Comparison of ENCODE assay signal across 13 cellular contexts in the genomic region with DNA sequence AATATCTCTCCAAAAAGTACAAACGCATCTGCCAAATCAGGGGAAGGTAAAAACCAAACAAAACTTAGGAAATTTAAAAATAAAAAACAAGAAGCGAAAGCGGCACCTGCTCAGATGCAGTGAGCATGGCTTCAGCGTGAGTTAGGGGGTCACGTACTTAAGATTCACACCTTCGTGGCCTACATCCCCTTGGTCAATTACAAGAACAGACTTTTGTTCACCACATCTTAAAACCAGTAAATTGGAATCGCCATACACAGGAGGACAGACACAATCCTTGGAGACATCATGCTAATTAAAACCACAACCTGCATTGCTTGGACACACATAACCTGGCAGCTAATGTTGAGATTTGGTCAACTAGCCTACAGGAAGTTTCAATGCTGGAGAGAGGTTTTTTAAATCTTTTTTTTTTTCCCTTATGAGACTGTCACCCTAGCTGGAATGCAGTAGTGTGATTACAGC. TPM values are rescaled to one million over a fixed set of nuclear protein-coding genes. Genes with fewer than 3 reads are reported as not detected.
A peak's percentile ranks its signal among the peaks of the same experiment; 100 is the strongest.
DNase-seq lines count a peak whose midpoint lies in the region; ATAC-seq lines count a peak whose summit lies in the region.
"Had no signal": no experiment of that assay in that cellular context is flagged by ENCODE, and none has a peak within 500 bp of the region (broad histone marks: within the 10 kb centered on the region; RNA-seq: fewer than 3 reads in every experiment).

No MANE protein-coding gene starts in this region.

- H4K20me1 ChIP-seq in BLaER1, result no peaks in the 10 kb centered on the region

- H3K4me3 ChIP-seq in BLaER1, result no peak overlapping the region
- H3K4me3 ChIP-seq: A549 had no signal

- H3K4me1 ChIP-seq in BLaER1, result peaks cover 41% of the 10 kb centered on the region
- H3K4me1 ChIP-seq: A549 had no signal

- no peaks in the 10 kb centered on the region for H3K9me3 Mint-ChIP-seq in naive thymus-derived CD8-positive, alpha-beta T cell

- POLR2A ChIA-PET in naive thymus-derived CD8-positive, alpha-beta T cell (lab: Charles Lee), result no interaction called here

- H3K36me3 Mint-ChIP-seq in naive thymus-derived CD8-positive, alpha-beta T cell, result peaks cover 0 to 6% (median 0%) of the 10 kb centered on the region in 3 donors

- H3K27me3 ChIP-seq in BLaER1, result no peaks in the 10 kb centered on the region

- no peak overlapping the region for H3K27ac ChIP-seq in BLaER1
- H3K27ac ChIP-seq: A549 had no signal

- H3K4me2 ChIP-seq in BLaER1, result peak overlapping the region; percentile 32; the same call in 1 of the 2 replicates
- H3K4me2 ChIP-seq: A549 had no signal

- H3K4me3 Mint-ChIP-seq in naive thymus-derived CD8-positive, alpha-beta T cell, result peak overlapping the region in 1 of 10 donors; percentile 6

- H3K36me3 ChIP-seq in BLaER1, result no peaks in the 10 kb centered on the region

- DNase-seq in globus pallidus (ENCODE audit: low spot score), result no peak
- DNase-seq in naive thymus-derived CD8-positive, alpha-beta T cell, result no peak
- no peak for DNase-seq in NCI-H187 treated with DMSO at 0.1 percent for 48 hours (lab: John Stamatoyannopoulos, UW)
- DNase-seq: activated CD4-positive, alpha-beta T cell treated with anti-CD3 and anti-CD28 coated beads for 1 hour; activated gamma-delta T cell treated with Interleukin-2 at 50 U/mL for 16 hours; stimulated activated CD4-positive, alpha-beta T cell treated with anti-CD3 and anti-CD28 coated beads, Interleukin-2, amount 100 ng/mL, for 24 hours had no signal

- peak; percentile 52 for ATAC-seq in GM19395 (IDR thresholded peaks at IDR 0.05; ENCODE audit: unreplicated experiment)
- ATAC-seq in HG02870 (IDR thresholded peaks at IDR 0.05; ENCODE audit: unreplicated experiment), result peak; percentile 34
- peak; percentile 37 for ATAC-seq in HG03575 (IDR thresholded peaks at IDR 0.05; ENCODE audit: extremely low read depth, insufficient number of reproducible peaks, low FRiP score, unreplicated experiment)
- ATAC-seq in naive thymus-derived CD8-positive, alpha-beta T cell, result no peak
- ATAC-seq in GM18502 (IDR thresholded peaks at IDR 0.05; ENCODE audit: poor library complexity, unreplicated experiment), result no peak
- ATAC-seq: A549, Right ventricle myocardium inferior had no signal

- H3K27me3 Mint-ChIP-seq in naive thymus-derived CD8-positive, alpha-beta T cell, result peaks cover 0 to 10% (median 6%) of the 10 kb centered on the region in 5 donors

- H3K9ac ChIP-seq in BLaER1, result no peak overlapping the region

- peaks cover 0 to 49% (median 7%) of the 10 kb centered on the region in 4 donors for H3K4me1 Mint-ChIP-seq in naive thymus-derived CD8-positive, alpha-beta T cell

- peak overlapping the region in 3 of 10 donors; percentile 42 to 85 (median 59) for H3K27ac Mint-ChIP-seq in naive thymus-derived CD8-positive, alpha-beta T cell

- H3K9me3 ChIP-seq in BLaER1, result peaks cover 20% of the 10 kb centered on the region
- H3K9me3 ChIP-seq: A549 had no signal

RNA-seq across cellular contexts. Expression of a gene that starts 12.5 kb away (rescaled TPM):
- total RNA-seq in naive thymus-derived CD8-positive, alpha-beta T cell, result 10 to 100 TPM; 52.7 to 57.2 TPM
- polyA plus RNA-seq in naive thymus-derived CD8-positive, alpha-beta T cell, result 10 to 100 TPM; 19.2 to 35.1 (median 30.4) TPM

RNA-seq across cellular contexts. Expression of a gene that starts 38.7 kb away (rescaled TPM):
- total RNA-seq in naive thymus-derived CD8-positive, alpha-beta T cell, result 10 to 100 TPM; 19.4 to 20.0 TPM
- 10 to 100 TPM; 64.1 to 76.4 (median 65.8) TPM for polyA plus RNA-seq in naive thymus-derived CD8-positive, alpha-beta T cell

Comparison
In these comparisons a context has a peak if more than half of its experiments do, and no peak if none do; other contexts are left out.
1. ATAC-seq: peak in GM19395 (single experiment), HG02870 (single experiment) and HG03575 (single experiment); none in naive thymus-derived CD8-positive, alpha-beta T cell (0 of 2) and GM18502 (single experiment).